8 cellular contexts compared by ENCODE assay signal in genomic region chr4:7103599-7104365, GRCh38. TPM values are rescaled to one million over a fixed set of nuclear protein-coding genes. Genes with fewer than 3 reads are reported as not detected.
DNase-seq lines count a peak whose midpoint lies in the region; TF ChIP-seq lines count a peak whose summit lies in the region.

No MANE protein-coding gene starts in this region.

- H3K27me3 ChIP-seq in OCI-LY1 (ENCODE audit: insufficient read depth, low read length) (no peaks in the 10 kb centered on the region), ectodermal cell (ENCODE audit: control insufficient read depth, insufficient read depth, low read length, poor library complexity, severe bottlenecking) (peaks cover 14% of the 10 kb centered on the region), muscle layer of duodenum (ENCODE audit: low read depth, low read length) (no peaks in the 10 kb centered on the region), uterus (no peaks in the 10 kb centered on the region)

- TF ChIP-seq POLR2A in uterus (IDR thresholded peaks at IDR 0.05): no peak

- H3K36me3 ChIP-seq in OCI-LY1 (ENCODE audit: insufficient read depth, low read length) (no peaks in the 10 kb centered on the region), ectodermal cell (ENCODE audit: control insufficient read depth, insufficient read depth, low read length) (no peaks in the 10 kb centered on the region), muscle layer of duodenum (ENCODE audit: control insufficient read depth in 1 of 2, insufficient read depth in 2 of 2, low read length in 2 of 2) (no peaks in the 10 kb centered on the region), uterus (no peaks in the 10 kb centered on the region)

- no peaks in the 10 kb centered on the region for H4K20me1 ChIP-seq in OCI-LY1 (ENCODE audit: insufficient read depth, low read length)

- intact Hi-C loops in uterus (cut with DNase I; ENCODE audit: low total_unique reads): no loop called here

- no peaks in the 10 kb centered on the region for H3K9me3 ChIP-seq in OCI-LY1 (ENCODE audit: low read length)
- no peaks in the 10 kb centered on the region for H3K9me3 ChIP-seq in ectodermal cell (ENCODE audit: control insufficient read depth, low read length)
- no peaks in the 10 kb centered on the region for H3K9me3 ChIP-seq in muscle layer of duodenum (ENCODE audit: control insufficient read depth in 1 of 2, low read length in 2 of 2)
- no peaks in the 10 kb centered on the region for H3K9me3 ChIP-seq in uterus

- WGBS in ectodermal cell, 2 experiments: 64 to 67% methylated on average over 22 of the region's 22 CpGs

- peak overlapping the region; percentile 92; the same call in 1 of the 2 replicates for H3K4me2 ChIP-seq in OCI-LY1 (ENCODE audit: low read length)

- H3K4me3 ChIP-seq in OCI-LY1 (ENCODE audit: low read depth, low read length, poor library complexity, severe bottlenecking) (peak overlapping the region; percentile 68), ectodermal cell (ENCODE audit: insufficient read depth, low read depth, low read length) (peak overlapping the region; percentile 57), muscle layer of duodenum (ENCODE audit: low read depth in 1 of 2, low read length in 2 of 2) (peak overlapping the region; percentile 63 to 75), uterus (peak overlapping the region; percentile 40 to 53)

- H3K9me2 ChIP-seq in OCI-LY1 (ENCODE audit: low read depth, low read length): no peaks in the 10 kb centered on the region

- no peak overlapping the region for H3K27ac ChIP-seq in OCI-LY1 (ENCODE audit: low read depth, low read length, poor library complexity, severe bottlenecking)
- H3K27ac ChIP-seq in ectodermal cell (ENCODE audit: insufficient read depth, low read depth, low read length, poor library complexity, severe bottlenecking): no peak overlapping the region
- peak overlapping the region; percentile 56 for H3K27ac ChIP-seq in muscle layer of duodenum (ENCODE audit: low read length)
- peak overlapping the region; percentile 81 to 85 for H3K27ac ChIP-seq in uterus

- no peaks in the 10 kb centered on the region for H3K79me2 ChIP-seq in OCI-LY1 (ENCODE audit: insufficient read depth, low read length)

- peaks cover 13% of the 10 kb centered on the region for H3K4me1 ChIP-seq in OCI-LY1 (ENCODE audit: insufficient read depth, low read length, severe bottlenecking)
- peaks cover 7% of the 10 kb centered on the region for H3K4me1 ChIP-seq in ectodermal cell (ENCODE audit: control insufficient read depth, insufficient read depth, low read length)
- peaks cover 0 to 19% of the 10 kb centered on the region in 2 donors for H3K4me1 ChIP-seq in muscle layer of duodenum (ENCODE audit: control insufficient read depth in 1 of 2, insufficient read depth in 2 of 2, low read length in 2 of 2)
- H3K4me1 ChIP-seq in uterus: peaks cover 0 to 5% of the 10 kb centered on the region in 2 donors

- TF ChIP-seq CTCF in OCI-LY1 (IDR thresholded peaks at IDR 0.05; ENCODE audit: low read length) (no peak), uterus (IDR thresholded peaks at IDR 0.05) (no peak)

- DNase-seq in ELF-1 (ENCODE audit: low read depth, low spot score) (peak; percentile 43), uterus (peak; percentile 79 to 80), NCI-H2081 (lab: John Stamatoyannopoulos, UW) (no peak), NCI-H446 treated with DMSO at 0.1 percent for 48 hours (lab: John Stamatoyannopoulos, UW) (no peak), T1000 (lab: John Stamatoyannopoulos, UW) (no peak)

- H3F3A ChIP-seq in OCI-LY1 (ENCODE audit: insufficient read depth, low read length): no peaks in the 10 kb centered on the region

- H3K9ac ChIP-seq in OCI-LY1 (ENCODE audit: low read length): no peak overlapping the region

- H2AFZ ChIP-seq in OCI-LY1 (ENCODE audit: low read length): no peak overlapping the region

RNA-seq across cellular contexts. Expression of gene GRPEL1, which starts 35.9 kb away (rescaled TPM):
- 26.6 TPM for polyA plus RNA-seq in ectodermal cell (2013, experiment 1 of 4)
- 24.0 TPM for polyA plus RNA-seq in ectodermal cell (2013, experiment 2 of 4)
- polyA plus RNA-seq in ectodermal cell (2013, experiment 3 of 4): 18.5 TPM
- 17.9 TPM for polyA plus RNA-seq in ectodermal cell (2013, experiment 4 of 4)
- total RNA-seq in uterus: 10 to 100 TPM in 3 of 4 donors, 1 to 10 TPM in 1; 7.4 to 55.0 (median 21.4) TPM

Comparison
In these comparisons a context has a peak if more than half of its experiments do, and no peak if none do; other contexts are left out.
1. DNase-seq: peak in ELF-1 (single experiment) and uterus (2 of 2); none in NCI-H2081 (0 of 2), NCI-H446 treated with DMSO at 0.1 percent for 48 hours (single experiment) and T1000 (single experiment).
2. H3K27ac ChIP-seq: peak in muscle layer of duodenum (single experiment) and uterus (2 of 2); none in OCI-LY1 (single experiment) and ectodermal cell (single experiment).
3. Peak in every context shown above with its lines, with median percentiles within 50 percentile points of each other: H3K4me3 ChIP-seq.